In the genomic region with DNA sequence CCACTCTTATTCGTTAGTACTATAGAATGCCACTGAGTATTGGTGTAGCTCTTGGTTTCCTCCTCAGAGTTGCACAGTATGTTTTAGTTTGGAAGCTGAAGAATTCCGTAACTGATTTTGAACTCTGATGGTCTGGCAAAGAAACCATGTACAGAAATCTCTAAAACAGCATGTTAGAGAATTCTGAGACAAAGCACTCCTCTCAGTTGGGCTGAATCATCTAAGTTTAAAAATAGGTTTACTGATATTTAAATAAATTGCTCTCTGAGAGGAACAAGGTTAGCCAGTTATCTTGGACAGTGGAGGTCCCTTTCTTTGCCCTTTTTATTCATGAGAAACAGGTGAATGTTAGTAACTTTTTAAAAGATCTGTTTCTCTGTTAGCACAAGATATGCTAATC, we compare ENCODE assay signal across 18 cellular contexts. TPM values are rescaled to one million over a fixed set of nuclear protein-coding genes. Genes with fewer than 3 reads are reported as not detected.
DNase-seq lines count a peak whose midpoint lies in the region; ATAC-seq, FAIRE-seq and TF ChIP-seq lines count a peak whose summit lies in the region.
"Had no signal": no experiment of that assay in that cellular context is flagged by ENCODE, and none has a peak within 500 bp of the region (broad histone marks: within the 10 kb centered on the region; RNA-seq: fewer than 3 reads in every experiment).

No MANE protein-coding gene starts in this region.

- peaks cover 27% of the 10 kb centered on the region for H3K4me1 ChIP-seq in MM.1S (ENCODE audit: low read length)
- peaks cover 33% of the 10 kb centered on the region for H3K4me1 ChIP-seq in neural progenitor cell
- peaks cover 6 to 17% of the 10 kb centered on the region in 2 donors for H3K4me1 ChIP-seq in kidney (ENCODE audit: control insufficient read depth in 1 of 2, insufficient read depth in 1 of 2, low read depth in 1 of 2, low read length in 2 of 2)

- peaks cover 16% of the 10 kb centered on the region for H3K79me2 ChIP-seq in MM.1S (ENCODE audit: low read length)
- H3K79me2 ChIP-seq in neural progenitor cell (ENCODE audit: low read depth), result no peaks in the 10 kb centered on the region

- FAIRE-seq in kidney (lab: Jason Lieb, UNC), result no peak

- H3K27ac ChIP-seq in MM.1S (ENCODE audit: low read length), result peak overlapping the region; percentile 12; the same call in 1 of the 2 replicates
- H3K27ac ChIP-seq in neural progenitor cell, result peak overlapping the region; percentile 56
- no peak overlapping the region for H3K27ac ChIP-seq in kidney (ENCODE audit: low read depth in 2 of 2, low read length in 2 of 2)

- peaks cover 4% of the 10 kb centered on the region for H3K4me1 Mint-ChIP-seq in activated CD4-positive, alpha-beta memory T cell treated with anti-CD3 and anti-CD28 coated beads for 36 hours (ENCODE audit: low read depth)
- peaks cover 15% of the 10 kb centered on the region for H3K4me1 Mint-ChIP-seq in activated CD4-positive, alpha-beta memory T cell treated with anti-CD3 and anti-CD28 coated beads, Interleukin-2, amount 10 ng/mL, durations not matched to agents 7 days and 5 days
- peaks cover 63% of the 10 kb centered on the region for H3K4me1 Mint-ChIP-seq in endothelial cell (ENCODE audit: unreplicated experiment)
- peaks cover 39% of the 10 kb centered on the region for H3K4me1 Mint-ChIP-seq in neural progenitor cell

- H3F3A ChIP-seq in MM.1S (ENCODE audit: insufficient read depth, low read length), result peaks cover 7% of the 10 kb centered on the region; the same call in 1 of the 2 replicates
- peaks cover 64% of the 10 kb centered on the region for H3F3A ChIP-seq in neural progenitor cell (ENCODE audit: low read depth)

- H3K4me3 ChIP-seq in MM.1S (ENCODE audit: low read length), result no peak overlapping the region
- no peak overlapping the region for H3K4me3 ChIP-seq in neural progenitor cell
- peak overlapping the region in 1 of 2 donors; percentile 10 for H3K4me3 ChIP-seq in kidney (ENCODE audit: low read length in 2 of 2)
- H3K4me3 ChIP-seq: HAP-1 had no signal

- H3K27me3 ChIP-seq in MM.1S (replicated peaks; ENCODE audit: insufficient read depth, low read length) (no peaks in the 10 kb centered on the region), neural progenitor cell (no peaks in the 10 kb centered on the region)

- H4K20me1 ChIP-seq in MM.1S (ENCODE audit: insufficient read depth, low read length) (no peaks in the 10 kb centered on the region), neural progenitor cell (ENCODE audit: low read depth) (peaks cover 39% of the 10 kb centered on the region)

- POLR2A ChIA-PET in activated CD4-positive, alpha-beta memory T cell treated with anti-CD3 and anti-CD28 coated beads for 36 hours (lab: Charles Lee), result no interaction called here
- POLR2A ChIA-PET in activated CD4-positive, alpha-beta memory T cell treated with anti-CD3 and anti-CD28 coated beads, Interleukin-2, amount 10 ng/mL, durations not matched to agents 7 days and 5 days (lab: Charles Lee), result interaction anchor here (1.4 kb wide), 1 partner anchor 68 kb away, joined by 4 read pairs; no protein-coding TSS in a partner anchor

- H3K4me2 ChIP-seq in MM.1S (ENCODE audit: low read depth, low read length) (peak overlapping the region; percentile 3; the same call in 1 of the 2 replicates), neural progenitor cell (no peak overlapping the region)

- no peak overlapping the region for H3K4me3 Mint-ChIP-seq in activated CD4-positive, alpha-beta memory T cell treated with anti-CD3 and anti-CD28 coated beads for 36 hours
- no peak overlapping the region for H3K4me3 Mint-ChIP-seq in activated CD4-positive, alpha-beta memory T cell treated with anti-CD3 and anti-CD28 coated beads, Interleukin-2, amount 10 ng/mL, durations not matched to agents 7 days and 5 days
- peak overlapping the region; percentile 69 for H3K4me3 Mint-ChIP-seq in endothelial cell (ENCODE audit: unreplicated experiment)
- no peak overlapping the region for H3K4me3 Mint-ChIP-seq in neural progenitor cell

- TF ChIP-seq CTCF in MM.1S (IDR thresholded peaks at IDR 0.05; ENCODE audit: low read length) (no peak), endothelial cell (IDR thresholded peaks at IDR 0.05; ENCODE audit: unreplicated experiment) (no peak), neural progenitor cell (IDR thresholded peaks at IDR 0.05) (no peak), kidney (IDR thresholded peaks at IDR 0.05; ENCODE audit: borderline replicate concordance, extremely low read depth, insufficient read depth) (no peak)

- H3K9me3 ChIP-seq in MM.1S (replicated peaks; ENCODE audit: insufficient read depth, low read length) (no peaks in the 10 kb centered on the region), neural progenitor cell (ENCODE audit: low read depth) (no peaks in the 10 kb centered on the region), kidney (ENCODE audit: control insufficient read depth in 1 of 2, low read length in 2 of 2) (no peaks in the 10 kb centered on the region)
- H3K9me3 ChIP-seq: HAP-1 had no signal

- no peaks in the 10 kb centered on the region for H3K9me2 ChIP-seq in MM.1S (replicated peaks; ENCODE audit: insufficient read depth, low read length)

- no peak for ATAC-seq in HG02610 (IDR thresholded peaks at IDR 0.05; ENCODE audit: unreplicated experiment)

- peaks cover 41% of the 10 kb centered on the region for H3K36me3 Mint-ChIP-seq in activated CD4-positive, alpha-beta memory T cell treated with anti-CD3 and anti-CD28 coated beads for 36 hours
- peaks cover 80% of the 10 kb centered on the region for H3K36me3 Mint-ChIP-seq in activated CD4-positive, alpha-beta memory T cell treated with anti-CD3 and anti-CD28 coated beads, Interleukin-2, amount 10 ng/mL, durations not matched to agents 7 days and 5 days (ENCODE audit: low read depth)
- H3K36me3 Mint-ChIP-seq in endothelial cell (ENCODE audit: low read depth, unreplicated experiment), result peaks cover 30% of the 10 kb centered on the region
- peaks cover 36% of the 10 kb centered on the region for H3K36me3 Mint-ChIP-seq in neural progenitor cell

- CTCF ChIA-PET in activated CD4-positive, alpha-beta memory T cell treated with anti-CD3 and anti-CD28 coated beads for 36 hours (lab: Charles Lee), result no interaction called here
- CTCF ChIA-PET in activated CD4-positive, alpha-beta memory T cell treated with anti-CD3 and anti-CD28 coated beads, Interleukin-2, amount 10 ng/mL, durations not matched to agents 7 days and 5 days (lab: Charles Lee), result interaction anchor here (1.3 kb wide), 1 partner anchor 76 kb away, joined by 3 read pairs; no protein-coding TSS in a partner anchor

- H3K9me3 Mint-ChIP-seq in activated CD4-positive, alpha-beta memory T cell treated with anti-CD3 and anti-CD28 coated beads for 36 hours, result no peaks in the 10 kb centered on the region
- no peaks in the 10 kb centered on the region for H3K9me3 Mint-ChIP-seq in activated CD4-positive, alpha-beta memory T cell treated with anti-CD3 and anti-CD28 coated beads, Interleukin-2, amount 10 ng/mL, durations not matched to agents 7 days and 5 days
- H3K9me3 Mint-ChIP-seq in endothelial cell (ENCODE audit: unreplicated experiment), result no peaks in the 10 kb centered on the region
- H3K9me3 Mint-ChIP-seq in neural progenitor cell, result no peaks in the 10 kb centered on the region

- DNase-seq in activated CD4-positive, alpha-beta memory T cell treated with anti-CD3 and anti-CD28 coated beads for 36 hours, result no peak
- no peak for DNase-seq in activated CD4-positive, alpha-beta memory T cell treated with anti-CD3 and anti-CD28 coated beads, Interleukin-2, amount 10 ng/mL, durations not matched to agents 7 days and 5 days
- no peak for DNase-seq in MM.1S
- DNase-seq in endothelial cell (ENCODE audit: low spot score), result no peak
- no peak for DNase-seq in neural progenitor cell (ENCODE audit: low spot score)
- DNase-seq in NCI-H82 (lab: John Stamatoyannopoulos, UW), result no peak
- no peak for DNase-seq in kidney
- DNase-seq: 8988T, C1 segment of cervical spinal cord, IMR-90, MV-4-11, NCI-H1417 treated with DMSO at 0.1 percent for 48 hours, NCI-H2081, NCI-H526, OCI-M1, RPMI8226 had no signal

- H3K9ac ChIP-seq in MM.1S (ENCODE audit: low read length) (no peak overlapping the region), neural progenitor cell (no peak overlapping the region), kidney (ENCODE audit: low read length in 2 of 2) (no peak overlapping the region)

- no peak overlapping the region for H2AFZ ChIP-seq in MM.1S (ENCODE audit: low read length)
- no peak overlapping the region for H2AFZ ChIP-seq in neural progenitor cell (replicated peaks)

- intact Hi-C loops in activated CD4-positive, alpha-beta memory T cell treated with anti-CD3 and anti-CD28 coated beads for 36 hours (cut with micrococcal nuclease), result no loop called here
- intact Hi-C loops in kidney (cut with DNase I), result no loop called here

- no peaks in the 10 kb centered on the region for H3K27me3 Mint-ChIP-seq in activated CD4-positive, alpha-beta memory T cell treated with anti-CD3 and anti-CD28 coated beads for 36 hours
- H3K27me3 Mint-ChIP-seq in activated CD4-positive, alpha-beta memory T cell treated with anti-CD3 and anti-CD28 coated beads, Interleukin-2, amount 10 ng/mL, durations not matched to agents 7 days and 5 days, result no peaks in the 10 kb centered on the region
- H3K27me3 Mint-ChIP-seq in endothelial cell (ENCODE audit: unreplicated experiment) (no peaks in the 10 kb centered on the region), neural progenitor cell (ENCODE audit: insufficient read depth, low read depth) (no peaks in the 10 kb centered on the region)

- peak overlapping the region; percentile 2 for H3K27ac Mint-ChIP-seq in activated CD4-positive, alpha-beta memory T cell treated with anti-CD3 and anti-CD28 coated beads for 36 hours
- H3K27ac Mint-ChIP-seq in activated CD4-positive, alpha-beta memory T cell treated with anti-CD3 and anti-CD28 coated beads, Interleukin-2, amount 10 ng/mL, durations not matched to agents 7 days and 5 days, result no peak overlapping the region
- H3K27ac Mint-ChIP-seq in endothelial cell (ENCODE audit: unreplicated experiment) (peak overlapping the region; percentile 95), neural progenitor cell (peak overlapping the region; percentile 3)

- H3K36me3 ChIP-seq in MM.1S (replicated peaks; ENCODE audit: insufficient read depth, low read length), result peaks cover 41% of the 10 kb centered on the region
- peaks cover 37% of the 10 kb centered on the region for H3K36me3 ChIP-seq in neural progenitor cell
- peaks cover 31 to 55% of the 10 kb centered on the region in 2 donors for H3K36me3 ChIP-seq in kidney (ENCODE audit: control insufficient read depth in 1 of 2, insufficient read depth in 2 of 2, low read length in 2 of 2)

RNA-seq across cellular contexts. Expression of a gene that starts 43.8 kb away (rescaled TPM):
- 1 to 10 TPM; 6.6 to 7.7 TPM for total RNA-seq in activated CD4-positive, alpha-beta memory T cell treated with anti-CD3 and anti-CD28 coated beads for 36 hours
- total RNA-seq in activated CD4-positive, alpha-beta memory T cell treated with anti-CD3 and anti-CD28 coated beads, Interleukin-2, amount 10 ng/mL, durations not matched to agents 7 days and 5 days, result 10 to 100 TPM; 21.5 to 23.0 TPM
- total RNA-seq in endothelial cell (ENCODE audit: unreplicated experiment) (0.67 TPM), neural progenitor cell (ENCODE audit: low replicate concordance) (not detected in 2 replicates), kidney (16.7 TPM)
- polyA plus RNA-seq in kidney (ENCODE audit: insufficient read depth, low read depth, low replicate concordance), result 2.5 TPM

Comparison
In these comparisons a context has a peak if more than half of its experiments do, and no peak if none do; other contexts are left out.
1. H3K27ac ChIP-seq: peak in MM.1S (single experiment) and neural progenitor cell (single experiment); none in kidney (0 of 2).